14 cellular contexts compared by ENCODE assay signal in genomic region chr18:24055009-24055804, GRCh38. TPM values are rescaled to one million over a fixed set of nuclear protein-coding genes. Genes with fewer than 3 reads are reported as not detected.
DNase-seq lines count a peak whose midpoint lies in the region; ATAC-seq, FAIRE-seq and TF ChIP-seq lines count a peak whose summit lies in the region.
"Had no signal": no experiment of that assay in that cellular context is flagged by ENCODE, and none has a peak within 500 bp of the region (broad histone marks: within the 10 kb centered on the region; RNA-seq: fewer than 3 reads in every experiment).

No MANE protein-coding gene starts in this region.

- no peak overlapping the region for H3K4me3 ChIP-seq in naive thymus-derived CD4-positive, alpha-beta T cell (ENCODE audit: low read length)
- H3K4me3 ChIP-seq in HepG2 (replicated peaks in 1 of 3; ENCODE audit: insufficient read depth in 1 of 3, low read depth in 2 of 3, low read length in 3 of 3) = no peak overlapping the region
- H3K4me3 ChIP-seq: heart right ventricle, left lung, tibial artery had no signal

- BruUV-seq in HepG2 (replicated peaks; lab: Mats Ljungman, UMichigan) = no TSS peak

- H3K27ac ChIP-seq in naive thymus-derived CD4-positive, alpha-beta T cell (ENCODE audit: low read depth, low read length) = no peak overlapping the region
- H3K27ac ChIP-seq in HepG2 (ENCODE audit: extremely low read length, insufficient read depth, low read length) = no peak overlapping the region
- H3K27ac ChIP-seq: heart right ventricle, left lung, tibial artery had no signal

- ATAC-seq in GM21529 (IDR thresholded peaks at IDR 0.05; ENCODE audit: unreplicated experiment) (peak; percentile 43), HepG2 (no peak), HG03139 (IDR thresholded peaks at IDR 0.05; ENCODE audit: unreplicated experiment) (no peak)
- no peak for ATAC-seq in naive thymus-derived CD4-positive, alpha-beta T cell
- ATAC-seq: left lung had no signal

- no peaks in the 10 kb centered on the region for H3K36me3 ChIP-seq in naive thymus-derived CD4-positive, alpha-beta T cell (ENCODE audit: control insufficient read depth in 2 of 3, insufficient read depth in 3 of 3, low read length in 3 of 3)
- H3K36me3 ChIP-seq in HepG2 (replicated peaks in 1 of 2; ENCODE audit: control insufficient read depth in 1 of 2, insufficient read depth in 2 of 2, low read length in 2 of 2) = no peaks in the 10 kb centered on the region
- H3K36me3 ChIP-seq: heart right ventricle, left lung, tibial artery had no signal

- intact Hi-C loops in naive thymus-derived CD4-positive, alpha-beta T cell (cut with micrococcal nuclease) = no loop called here
- intact Hi-C loops in HepG2 (cut with micrococcal nuclease; ENCODE audit: unreplicated experiment) = no loop called here

- no peak overlapping the region for H2AFZ ChIP-seq in HepG2 (ENCODE audit: low read length)

- H3K9ac ChIP-seq in HepG2 (ENCODE audit: insufficient read depth, low read depth, low read length) = no peak overlapping the region

- peak overlapping the region; percentile 42 for H3K27ac Mint-ChIP-seq in activated CD4-positive, alpha-beta memory T cell treated with anti-CD3 and anti-CD28 coated beads, Interleukin-2, amount 10 ng/mL, durations not matched to agents 7 days and 5 days
- H3K27ac Mint-ChIP-seq in naive thymus-derived CD4-positive, alpha-beta T cell = peak overlapping the region in 7 of 9 donors; percentile 0 to 74 (median 48)

- TF ChIP-seq RAD21 in HepG2 (CRISPR knock-in tag; IDR thresholded peaks at IDR 0.05) = no peak

- WGBS in HepG2 (ENCODE audit: low lambda C conversion rate) = 89% methylated on average over 3 of the region's 3 CpGs

- no peaks in the 10 kb centered on the region for H3K27me3 ChIP-seq in naive thymus-derived CD4-positive, alpha-beta T cell (ENCODE audit: control insufficient read depth in 2 of 2, insufficient read depth in 2 of 2, low read length in 2 of 2)
- H3K27me3 ChIP-seq in HepG2 (ENCODE audit: control insufficient read depth in 1 of 2, insufficient read depth in 2 of 2, low read length in 2 of 2) = no peaks in the 10 kb centered on the region
- H3K27me3 ChIP-seq: heart right ventricle, left lung, tibial artery had no signal

- H3K4me1 Mint-ChIP-seq in activated CD4-positive, alpha-beta memory T cell treated with anti-CD3 and anti-CD28 coated beads, Interleukin-2, amount 10 ng/mL, durations not matched to agents 7 days and 5 days = peaks cover 73% of the 10 kb centered on the region
- peaks cover 45 to 94% (median 89%) of the 10 kb centered on the region in 7 donors for H3K4me1 Mint-ChIP-seq in naive thymus-derived CD4-positive, alpha-beta T cell

- DNase-seq in GM12891 (ENCODE audit: insufficient read length, low spot score) (no peak), C1 segment of cervical spinal cord (lab: John Stamatoyannopoulos, UW) (no peak), HepG2 (ENCODE audit: low spot score) (no peak)
- no peak for DNase-seq in activated CD4-positive, alpha-beta memory T cell treated with anti-CD3 and anti-CD28 coated beads, Interleukin-2, amount 10 ng/mL, durations not matched to agents 7 days and 5 days
- no peak for DNase-seq in naive thymus-derived CD4-positive, alpha-beta T cell
- DNase-seq: HCEC 1CT, heart right ventricle, left lung, NCI-H526 treated with DMSO at 0.1 percent for 48 hours, tibial artery had no signal

- TF ChIP-seq CTCF in HepG2 (CRISPR knock-in tag; IDR thresholded peaks at IDR 0.05) = no peak

- peaks cover 35% of the 10 kb centered on the region for H3K36me3 Mint-ChIP-seq in activated CD4-positive, alpha-beta memory T cell treated with anti-CD3 and anti-CD28 coated beads, Interleukin-2, amount 10 ng/mL, durations not matched to agents 7 days and 5 days (ENCODE audit: low read depth)
- H3K36me3 Mint-ChIP-seq in naive thymus-derived CD4-positive, alpha-beta T cell = peaks cover 0 to 23% (median 8%) of the 10 kb centered on the region in 5 donors
- H3K36me3 Mint-ChIP-seq: IgD-negative memory B cell had no signal

- POLR2A ChIA-PET in activated CD4-positive, alpha-beta memory T cell treated with anti-CD3 and anti-CD28 coated beads, Interleukin-2, amount 10 ng/mL, durations not matched to agents 7 days and 5 days (lab: Charles Lee) = interaction anchor here (0.6 to 1.1 kb wide), 4 partner anchors 21 to 84 kb away, joined by 3 read pairs; partner anchors contain the start of gene CABYR
- POLR2A ChIA-PET in naive thymus-derived CD4-positive, alpha-beta T cell (lab: Charles Lee) = interaction anchor here (0.6 to 1.2 kb wide), 4 partner anchors 12 to 183 kb away, joined by 3 to 4 read pairs (median 3); no protein-coding TSS in a partner anchor
- POLR2A ChIA-PET in HepG2 (lab: Yijun Ruan, JAX) = no interaction called here

- CTCF ChIA-PET in activated CD4-positive, alpha-beta memory T cell treated with anti-CD3 and anti-CD28 coated beads, Interleukin-2, amount 10 ng/mL, durations not matched to agents 7 days and 5 days (lab: Charles Lee) = interaction anchor here (1.0 kb wide), 1 partner anchor 137 kb away, joined by 5 read pairs; no protein-coding TSS in a partner anchor
- CTCF ChIA-PET in naive thymus-derived CD4-positive, alpha-beta T cell (lab: Charles Lee) = interaction anchor here (0.6 to 1.6 kb wide), 3 partner anchors 45 to 964 kb away, joined by 3 to 8 read pairs (median 3); no protein-coding TSS in a partner anchor
- CTCF ChIA-PET in HepG2 (lab: Yijun Ruan, JAX; ENCODE audit: low intra/inter-chr PET ratio, low total read pairs) = no interaction called here

- no peaks in the 10 kb centered on the region for H3K79me2 ChIP-seq in HepG2 (ENCODE audit: insufficient read depth, low read length)

- in situ Hi-C loops in HepG2 (cut with HindIII; ENCODE audit: extremely low pct_ligation_motif_present, low pct_unique_long_range_greater_than_20kb) = no loop called here

- no peak overlapping the region for H3K4me2 ChIP-seq in HepG2 (ENCODE audit: low read depth, low read length)

- no peak for TF ChIP-seq EP300 in HepG2 (IDR thresholded peaks at IDR 0.05; ENCODE audit: low read depth in 2 of 2, low read length in 2 of 2)
- no peak for TF ChIP-seq EP300 in HepG2 (CRISPR knock-in tag; IDR thresholded peaks at IDR 0.05; ENCODE audit: borderline replicate concordance)

- TF ChIP-seq POLR2A in GM12891 (IDR thresholded peaks at IDR 0.05; ENCODE audit: low read depth, low read length) (no peak), HepG2 (IDR thresholded peaks at IDR 0.05; ENCODE audit: insufficient read depth in 1 of 2, low read depth in 2 of 2, low read length in 2 of 2) (no peak)

- no peaks in the 10 kb centered on the region for H3K9me3 ChIP-seq in naive thymus-derived CD4-positive, alpha-beta T cell (ENCODE audit: control insufficient read depth in 2 of 3, low read length in 3 of 3)
- no peaks in the 10 kb centered on the region for H3K9me3 ChIP-seq in HepG2 (ENCODE audit: low read length)
- H3K9me3 ChIP-seq: left lung, tibial artery had no signal

- peaks cover 34 to 53% of the 10 kb centered on the region in 2 donors for H3K4me1 ChIP-seq in naive thymus-derived CD4-positive, alpha-beta T cell (ENCODE audit: control insufficient read depth in 2 of 2, insufficient read depth in 2 of 2, low read length in 2 of 2)
- peaks cover 36% of the 10 kb centered on the region for H3K4me1 ChIP-seq in HepG2 (ENCODE audit: insufficient read depth, low read length)
- H3K4me1 ChIP-seq: left lung had no signal

- H3K4me3 Mint-ChIP-seq in activated CD4-positive, alpha-beta memory T cell treated with anti-CD3 and anti-CD28 coated beads, Interleukin-2, amount 10 ng/mL, durations not matched to agents 7 days and 5 days = no peak overlapping the region
- peak overlapping the region in 8 of 10 donors; percentile 5 to 71 (median 47) for H3K4me3 Mint-ChIP-seq in naive thymus-derived CD4-positive, alpha-beta T cell

- H4K20me1 ChIP-seq in HepG2 (ENCODE audit: insufficient read depth, low read length) = no peaks in the 10 kb centered on the region

- H3K9me3 Mint-ChIP-seq in activated CD4-positive, alpha-beta memory T cell treated with anti-CD3 and anti-CD28 coated beads, Interleukin-2, amount 10 ng/mL, durations not matched to agents 7 days and 5 days = peaks cover 2% of the 10 kb centered on the region
- peaks cover 0 to 6% (median 0%) of the 10 kb centered on the region in 11 donors for H3K9me3 Mint-ChIP-seq in naive thymus-derived CD4-positive, alpha-beta T cell

- no peaks in the 10 kb centered on the region for H3K27me3 Mint-ChIP-seq in activated CD4-positive, alpha-beta memory T cell treated with anti-CD3 and anti-CD28 coated beads, Interleukin-2, amount 10 ng/mL, durations not matched to agents 7 days and 5 days
- H3K27me3 Mint-ChIP-seq in naive thymus-derived CD4-positive, alpha-beta T cell = no peaks in the 10 kb centered on the region
- H3K27me3 Mint-ChIP-seq: IgD-negative memory B cell had no signal

- peak; percentile 74 for FAIRE-seq in GM12891 (lab: Jason Lieb, UNC)
- no peak for FAIRE-seq in HepG2 (lab: Jason Lieb, UNC)
- FAIRE-seq: TTC549 had no signal

RNA-seq across cellular contexts. Expression of gene TTC39C, which starts 40.7 kb away (rescaled TPM):
- polyA plus RNA-seq in GM12891 (2012; ENCODE audit: low read depth, missing spikeins) = 62.5 TPM
- total RNA-seq in activated CD4-positive, alpha-beta memory T cell treated with anti-CD3 and anti-CD28 coated beads, Interleukin-2, amount 10 ng/mL, durations not matched to agents 7 days and 5 days = 10 to 100 TPM; 94.0 to 94.4 TPM
- total RNA-seq in naive thymus-derived CD4-positive, alpha-beta T cell = 10 to 100 TPM; 84.1 to 98.8 (median 91.4) TPM
- 10 to 100 TPM; 51.4 to 71.2 TPM for polyA plus RNA-seq in naive thymus-derived CD4-positive, alpha-beta T cell
- total RNA-seq in HepG2 (2016; rRNA removed; fragmentation: Illumina TruSeq; extraction: Trizol) = 25.9 and 28.1 TPM in 2 replicates
- total RNA-seq in HepG2 (2016; cell fraction: cytosol; rRNA removed; fragmentation: Illumina TruSeq; extraction: Trizol; ENCODE audit: low read depth) = 52.8 and 57.1 TPM in 2 replicates
- 23.2 and 24.1 TPM in 2 replicates for total RNA-seq in HepG2 (2016; cell fraction: insoluble cytoplasmic fraction; rRNA removed; fragmentation: Illumina TruSeq; extraction: Trizol)
- 53.3 and 53.4 TPM in 2 replicates for total RNA-seq in HepG2 (2016; cell fraction: membrane; rRNA removed; fragmentation: Illumina TruSeq; extraction: Trizol)
- total RNA-seq in HepG2 (2016; cell fraction: nucleus; rRNA removed; fragmentation: Illumina TruSeq; extraction: Trizol) = 21.2 and 27.7 TPM in 2 replicates
- polyA plus RNA-seq in HepG2 (2011; rRNA removed) = 14.9 and 19.1 TPM in 2 replicates
- 8.9 and 10.8 TPM in 2 replicates for polyA plus RNA-seq in HepG2 (2011; cell fraction: cytosol; rRNA removed)
- polyA plus RNA-seq in HepG2 (2011; cell fraction: nucleus; rRNA removed) = 17.1 and 18.8 TPM in 2 replicates
- polyA plus RNA-seq in HepG2 (2012) = 9.2 and 12.3 TPM in 2 replicates
- 50.0 and 57.9 TPM in 2 replicates for polyA plus RNA-seq in HepG2 (2016; cell fraction: cytosol; fragmentation: Illumina TruSeq; extraction: Trizol; ENCODE audit: low read depth)
- polyA plus RNA-seq in HepG2 (2016; cell fraction: insoluble cytoplasmic fraction; fragmentation: Illumina TruSeq; extraction: Trizol; ENCODE audit: low read depth) = 23.4 and 24.5 TPM in 2 replicates
- 47.4 and 56.0 TPM in 2 replicates for polyA plus RNA-seq in HepG2 (2016; cell fraction: membrane; fragmentation: Illumina TruSeq; extraction: Trizol; ENCODE audit: low read depth)
- 25.5 and 26.3 TPM in 2 replicates for polyA plus RNA-seq in HepG2 (2016; cell fraction: nucleus; fragmentation: Illumina TruSeq; extraction: Trizol; ENCODE audit: insufficient read depth, low read depth)
- polyA minus RNA-seq in HepG2 (2011; rRNA and poly(A)+ RNA removed; ENCODE audit: low replicate concordance) = 10.1 and 38.1 TPM in 2 replicates
- polyA minus RNA-seq in HepG2 (2011; cell fraction: cytosol; rRNA and poly(A)+ RNA removed) = 14.6 and 16.9 TPM in 2 replicates
- 31.3 and 32.3 TPM in 2 replicates for polyA minus RNA-seq in HepG2 (2011; cell fraction: nucleus; rRNA and poly(A)+ RNA removed)
